9 cellular contexts compared by ENCODE assay signal in the genomic region with DNA sequence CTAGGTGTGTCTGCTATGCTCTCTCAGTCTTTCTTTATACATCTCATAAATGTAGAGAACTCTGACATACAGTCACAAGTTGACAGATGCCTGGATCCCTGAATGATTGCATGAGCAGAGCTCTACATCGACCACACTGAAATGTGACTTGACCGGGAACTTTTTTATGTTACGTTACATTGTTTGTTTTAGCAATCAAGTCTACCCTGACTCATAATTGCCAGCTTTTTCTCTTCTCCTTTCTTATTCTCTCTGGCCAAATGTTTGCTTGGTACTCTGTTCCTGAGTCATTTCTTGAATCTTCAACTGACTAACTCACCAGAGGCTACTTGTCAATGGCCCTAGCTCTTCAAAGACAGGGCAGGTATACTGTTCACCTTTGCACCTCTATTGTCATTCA.
DNase-seq lines count a peak whose midpoint lies in the region; ATAC-seq and TF ChIP-seq lines count a peak whose summit lies in the region.
"Had no signal": no experiment of that assay in that cellular context is flagged by ENCODE, and none has a peak within 500 bp of the region (broad histone marks: within the 10 kb centered on the region; RNA-seq: fewer than 3 reads in every experiment).

No MANE protein-coding gene starts in this region.

- H3K27me3 Mint-ChIP-seq in T-helper 2 cell treated with Interferon-gamma antibody and Interleukin-4, amounts not matched to agents 5 μg/mL and 100 μg/mL, for 36 hours (ENCODE audit: low read depth) = no peaks in the 10 kb centered on the region

- H3K4me3 Mint-ChIP-seq in T-helper 2 cell treated with Interferon-gamma antibody and Interleukin-4, amounts not matched to agents 5 μg/mL and 100 μg/mL, for 36 hours = no peak overlapping the region
- H3K4me3 Mint-ChIP-seq: CD8-positive, alpha-beta T cell had no signal

- WGBS in aorta, 2 donors = 31 to 33% methylated on average over 3 of the region's 3 CpGs

- H3K27ac ChIP-seq in upper lobe of right lung (no peak overlapping the region), aorta (ENCODE audit: low read depth in 1 of 2, low read length in 2 of 2) (no peak overlapping the region)

- H3K36me3 Mint-ChIP-seq in T-helper 2 cell treated with Interferon-gamma antibody and Interleukin-4, amounts not matched to agents 5 μg/mL and 100 μg/mL, for 36 hours (ENCODE audit: low read depth) = peaks cover 2% of the 10 kb centered on the region
- H3K36me3 Mint-ChIP-seq: CD8-positive, alpha-beta T cell had no signal

- peaks cover 7% of the 10 kb centered on the region for H3K9me3 Mint-ChIP-seq in T-helper 2 cell treated with Interferon-gamma antibody and Interleukin-4, amounts not matched to agents 5 μg/mL and 100 μg/mL, for 36 hours
- H3K9me3 Mint-ChIP-seq: CD8-positive, alpha-beta T cell had no signal

- ATAC-seq in HG03045 (IDR thresholded peaks at IDR 0.05; ENCODE audit: unreplicated experiment) (peak; percentile 70), upper lobe of right lung (peak; percentile 29), aorta (ENCODE audit: low FRiP score) (no peak)
- ATAC-seq: CD8-positive, alpha-beta T cell had no signal

- H3K36me3 ChIP-seq in upper lobe of right lung (no peaks in the 10 kb centered on the region), aorta (ENCODE audit: control insufficient read depth in 1 of 2, insufficient read depth in 2 of 2, low read length in 1 of 2) (no peaks in the 10 kb centered on the region)

- H3K27me3 ChIP-seq in upper lobe of right lung (no peaks in the 10 kb centered on the region), aorta (ENCODE audit: control insufficient read depth in 1 of 2, insufficient read depth in 2 of 2, low read length in 1 of 2) (no peaks in the 10 kb centered on the region)

- H3K4me1 ChIP-seq in upper lobe of right lung = peaks cover 10% of the 10 kb centered on the region
- no peaks in the 10 kb centered on the region for H3K4me1 ChIP-seq in aorta (ENCODE audit: control insufficient read depth in 1 of 2, insufficient read depth in 2 of 2, low read length in 2 of 2)

- intact Hi-C loops in upper lobe of right lung (cut with DNase I) = no loop called here
- intact Hi-C loops in aorta (cut with DNase I) = no loop called here

- peak; percentile 12 for DNase-seq in stimulated activated CD4-positive, alpha-beta T cell treated with anti-CD3 and anti-CD28 coated beads, Interleukin-1b, Interleukin-23, amount 100 ng/mL, for 48 hours
- no peak for DNase-seq in stimulated activated CD4-positive, alpha-beta T cell treated with anti-CD3 and anti-CD28 coated beads, Interleukin-4, amount 100 ng/mL, for 1 hour
- DNase-seq in T-helper 2 cell treated with Interferon-gamma antibody and Interleukin-4, amounts not matched to agents 5 μg/mL and 100 μg/mL, for 36 hours (ENCODE audit: low spot score) = peak; percentile 48
- DNase-seq in upper lobe of right lung = no peak
- no peak for DNase-seq in dermis blood vessel endothelial cell
- no peak for DNase-seq in C1 segment of cervical spinal cord (lab: John Stamatoyannopoulos, UW)
- DNase-seq in aorta = no peak
- DNase-seq: CD8-positive, alpha-beta T cell had no signal

- H3K4me3 ChIP-seq in upper lobe of right lung (no peak overlapping the region), aorta (ENCODE audit: low read length in 2 of 2) (no peak overlapping the region)

- peaks cover 58% of the 10 kb centered on the region for H3K4me1 Mint-ChIP-seq in T-helper 2 cell treated with Interferon-gamma antibody and Interleukin-4, amounts not matched to agents 5 μg/mL and 100 μg/mL, for 36 hours (ENCODE audit: low read depth)

- TF ChIP-seq CTCF in upper lobe of right lung (IDR thresholded peaks at IDR 0.05) = no peak

- H3K27ac Mint-ChIP-seq in T-helper 2 cell treated with Interferon-gamma antibody and Interleukin-4, amounts not matched to agents 5 μg/mL and 100 μg/mL, for 36 hours = no peak overlapping the region
- H3K27ac Mint-ChIP-seq: CD8-positive, alpha-beta T cell had no signal

- H3K9me3 ChIP-seq in upper lobe of right lung (no peaks in the 10 kb centered on the region), aorta (ENCODE audit: control insufficient read depth, low read length) (no peaks in the 10 kb centered on the region)

Comparison
In these comparisons a context has a peak if more than half of its experiments do, and no peak if none do; other contexts are left out.
1. DNase-seq: peak in stimulated activated CD4-positive, alpha-beta T cell treated with anti-CD3 and anti-CD28 coated beads, Interleukin-1b, Interleukin-23, amount 100 ng/mL, for 48 hours (single experiment) and T-helper 2 cell treated with Interferon-gamma antibody and Interleukin-4, amounts not matched to agents 5 μg/mL and 100 μg/mL, for 36 hours (single experiment); none in stimulated activated CD4-positive, alpha-beta T cell treated with anti-CD3 and anti-CD28 coated beads, Interleukin-4, amount 100 ng/mL, for 1 hour (single experiment), upper lobe of right lung (single experiment), dermis blood vessel endothelial cell (single experiment), C1 segment of cervical spinal cord (0 of 14) and aorta (0 of 2).